Comparison of ENCODE assay signal across 1 cellular context in the genomic region with DNA sequence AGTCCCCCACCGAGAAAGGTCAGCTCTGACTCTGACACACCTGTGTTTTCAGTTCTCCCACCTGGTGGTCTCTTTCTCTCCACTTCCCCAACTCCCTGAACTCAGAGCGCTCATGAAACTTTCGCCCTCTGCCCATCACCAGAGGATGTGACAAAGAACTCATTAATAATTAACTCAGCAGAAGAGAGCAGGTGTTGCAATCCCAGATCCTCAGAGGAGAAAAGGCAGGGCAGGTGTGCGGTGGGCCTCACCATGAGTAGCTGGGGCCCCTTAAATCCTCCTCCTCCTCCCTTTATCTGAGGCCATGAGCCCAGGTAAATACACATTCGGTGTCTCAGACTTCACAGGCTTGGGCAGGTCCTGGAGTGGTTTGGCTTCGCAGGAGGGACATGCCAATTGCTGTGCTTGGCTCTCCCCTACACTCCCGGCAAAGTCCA.
TF ChIP-seq lines count a peak whose summit lies in the region.

No MANE protein-coding gene starts in this region.

TF ChIP-seq in HepG2, 621 proteins besides CTCF, POLR2A, EP300 and RAD21 (continued from another document):
- TF ChIP-seq HNF1A (IDR thresholded peaks at IDR 0.05; ENCODE audit: low read depth) (peak; percentile 94), HNF1A (CRISPR knock-in tag; IDR thresholded peaks at IDR 0.05; ENCODE audit: borderline replicate concordance) (peak; percentile 95; the same call in 1 of the 2 replicates), HMG20A (CRISPR knock-in tag; IDR thresholded peaks at IDR 0.05; ENCODE audit: borderline replicate concordance) (no peak), BCL6 (CRISPR knock-in tag; IDR thresholded peaks at IDR 0.05) (peak; percentile 49; the same call in 1 of the 2 replicates), MIXL1 (CRISPR knock-in tag; IDR thresholded peaks at IDR 0.05) (peak; percentile 25; the same call in 1 of the 2 replicates), CEBPG (CRISPR knock-in tag; IDR thresholded peaks at IDR 0.05) (peak; percentile 84), SOX5 (CRISPR knock-in tag; IDR thresholded peaks at IDR 0.05; ENCODE audit: borderline replicate concordance) (peak; percentile 39; the same call in 1 of the 2 replicates), CEBPB (IDR thresholded peaks at IDR 0.05; ENCODE audit: borderline replicate concordance, low read depth, low read length) (peak; percentile 88), FOSL2 (CRISPR knock-in tag; IDR thresholded peaks at IDR 0.05) (peak; percentile 26; the same call in 1 of the 2 replicates), ZNF263 (CRISPR knock-in tag; IDR thresholded peaks at IDR 0.05) (peak; percentile 39; the same call in 1 of the 2 replicates), ZNF572 (CRISPR knock-in tag; IDR thresholded peaks at IDR 0.05) (no peak), KDM3A (CRISPR knock-in tag; IDR thresholded peaks at IDR 0.05; ENCODE audit: low read depth) (no peak)
- TF ChIP-seq, protein P1, sequence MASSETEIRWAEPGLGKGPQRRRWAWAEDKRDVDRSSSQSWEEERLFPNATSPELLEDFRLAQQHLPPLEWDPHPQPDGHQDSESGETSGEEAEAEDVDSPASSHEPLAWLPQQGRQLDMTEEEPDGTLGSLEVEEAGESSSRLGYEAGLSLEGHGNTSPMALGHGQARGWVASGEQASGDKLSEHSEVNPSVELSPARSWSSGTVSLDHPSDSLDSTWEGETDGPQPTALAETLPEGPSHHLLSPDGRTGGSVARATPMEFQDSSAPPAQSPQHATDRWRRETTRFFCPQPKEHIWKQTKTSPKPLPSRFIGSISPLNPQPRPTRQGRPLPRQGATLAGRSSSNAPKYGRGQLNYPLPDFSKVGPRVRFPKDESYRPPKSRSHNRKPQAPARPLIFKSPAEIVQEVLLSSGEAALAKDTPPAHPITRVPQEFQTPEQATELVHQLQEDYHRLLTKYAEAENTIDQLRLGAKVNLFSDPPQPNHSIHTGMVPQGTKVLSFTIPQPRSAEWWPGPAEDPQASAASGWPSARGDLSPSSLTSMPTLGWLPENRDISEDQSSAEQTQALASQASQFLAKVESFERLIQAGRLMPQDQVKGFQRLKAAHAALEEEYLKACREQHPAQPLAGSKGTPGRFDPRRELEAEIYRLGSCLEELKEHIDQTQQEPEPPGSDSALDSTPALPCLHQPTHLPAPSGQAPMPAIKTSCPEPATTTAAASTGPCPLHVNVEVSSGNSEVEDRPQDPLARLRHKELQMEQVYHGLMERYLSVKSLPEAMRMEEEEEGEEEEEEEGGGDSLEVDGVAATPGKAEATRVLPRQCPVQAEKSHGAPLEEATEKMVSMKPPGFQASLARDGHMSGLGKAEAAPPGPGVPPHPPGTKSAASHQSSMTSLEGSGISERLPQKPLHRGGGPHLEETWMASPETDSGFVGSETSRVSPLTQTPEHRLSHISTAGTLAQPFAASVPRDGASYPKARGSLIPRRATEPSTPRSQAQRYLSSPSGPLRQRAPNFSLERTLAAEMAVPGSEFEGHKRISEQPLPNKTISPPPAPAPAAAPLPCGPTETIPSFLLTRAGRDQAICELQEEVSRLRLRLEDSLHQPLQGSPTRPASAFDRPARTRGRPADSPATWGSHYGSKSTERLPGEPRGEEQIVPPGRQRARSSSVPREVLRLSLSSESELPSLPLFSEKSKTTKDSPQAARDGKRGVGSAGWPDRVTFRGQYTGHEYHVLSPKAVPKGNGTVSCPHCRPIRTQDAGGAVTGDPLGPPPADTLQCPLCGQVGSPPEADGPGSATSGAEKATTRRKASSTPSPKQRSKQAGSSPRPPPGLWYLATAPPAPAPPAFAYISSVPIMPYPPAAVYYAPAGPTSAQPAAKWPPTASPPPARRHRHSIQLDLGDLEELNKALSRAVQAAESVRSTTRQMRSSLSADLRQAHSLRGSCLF (CRISPR knock-in tag; IDR thresholded peaks at IDR 0.05; ENCODE audit: borderline replicate concordance), result no peak
